ENCODE assay signal across 2 cellular contexts in the genomic region with DNA sequence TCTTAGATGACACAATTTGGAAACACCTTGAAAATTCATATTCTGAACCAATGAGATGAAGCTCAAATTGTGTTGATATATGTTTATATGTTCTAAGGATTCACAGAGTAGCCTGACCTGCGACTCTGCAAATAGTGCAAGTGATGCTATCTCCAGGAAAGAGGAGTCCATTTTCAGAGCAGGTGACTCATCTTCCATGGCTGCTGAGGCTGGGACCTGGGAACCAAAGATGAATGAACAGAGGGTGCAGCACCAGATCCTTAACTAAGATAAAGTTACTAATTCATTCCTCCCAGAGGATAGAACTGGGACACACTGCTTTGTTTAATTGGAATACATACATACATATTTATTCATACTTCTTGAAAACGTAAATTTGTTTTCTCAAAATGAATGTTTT.
TF ChIP-seq lines count a peak whose summit lies in the region.

No MANE protein-coding gene starts in this region.

TF ChIP-seq in HCT116, 20 proteins besides CTCF, POLR2A, EP300 and RAD21 (continued from another document):
- TF ChIP-seq ZNF274 (IDR thresholded peaks at IDR 0.05; ENCODE audit: low read depth, low read length) (no peak), ZFX (IDR thresholded peaks at IDR 0.05) (no peak), TCF7L2 (IDR thresholded peaks at IDR 0.05; ENCODE audit: borderline replicate concordance, extremely low read depth, insufficient read depth, insufficient read length) (no peak), ZBTB33 (IDR thresholded peaks at IDR 0.05; ENCODE audit: extremely low read depth, insufficient replicate concordance, low read length) (no peak), EGR1 (IDR thresholded peaks at IDR 0.05; ENCODE audit: low read depth) (no peak), ELF1 (IDR thresholded peaks at IDR 0.05; ENCODE audit: borderline replicate concordance, low read depth) (no peak), EZH2phosphoT487 (IDR thresholded peaks at IDR 0.05; ENCODE audit: borderline replicate concordance) (no peak), CBX3 (IDR thresholded peaks at IDR 0.05; ENCODE audit: low read depth) (no peak; the same call in 1 of the 2 replicates), SIN3A (IDR thresholded peaks at IDR 0.05; ENCODE audit: low read depth) (no peak), SRF (IDR thresholded peaks at IDR 0.05; ENCODE audit: low read depth) (no peak), FOSL1 (IDR thresholded peaks at IDR 0.05; ENCODE audit: low read depth) (peak; percentile 43; the same call in 1 of the 2 replicates), POLR2AphosphoS5 (IDR thresholded peaks at IDR 0.05; ENCODE audit: low read depth, low read length) (no peak), SP1 (IDR thresholded peaks at IDR 0.05; ENCODE audit: low read depth) (no peak), ATF3 (IDR thresholded peaks at IDR 0.05) (no peak), EZH2 (IDR thresholded peaks at IDR 0.05) (no peak), JUND (IDR thresholded peaks at IDR 0.05) (peak; percentile 33; the same call in 1 of the 2 replicates), MAX (IDR thresholded peaks at IDR 0.05) (no peak)

TF ChIP-seq in SK-N-SH, 30 proteins besides CTCF, POLR2A, EP300 and RAD21 (continued from another document):
- TF ChIP-seq NFIC (IDR thresholded peaks at IDR 0.05; ENCODE audit: borderline replicate concordance) (peak; percentile 67), IRF3 (IDR thresholded peaks at IDR 0.05; ENCODE audit: low read depth, low read length) (no peak), REST (IDR thresholded peaks at IDR 0.05; ENCODE audit: low read depth, low read length) (0 out of 2 replicates have a peak, but pooled peaks have one; percentile 29), GABPA (IDR thresholded peaks at IDR 0.05; ENCODE audit: low read depth) (no peak), GATA2 (CRISPR knock-in tag; IDR thresholded peaks at IDR 0.05) (0 out of 2 replicates have a peak, but pooled peaks have one; percentile 16), EZH2phosphoT487 (IDR thresholded peaks at IDR 0.05; ENCODE audit: borderline replicate concordance, low read depth) (no peak), MXI1 (IDR thresholded peaks at IDR 0.05; ENCODE audit: low read depth, low read length) (no peak), MAX (IDR thresholded peaks at IDR 0.05; ENCODE audit: low read depth) (peak; percentile 20; the same call in 1 of the 2 replicates), TAF1 (IDR thresholded peaks at IDR 0.05; ENCODE audit: borderline replicate concordance, low read depth, low read length) (peak; percentile 27; the same call in 1 of the 2 replicates), TCF12 (IDR thresholded peaks at IDR 0.05) (peak; percentile 91), YY1 (IDR thresholded peaks at IDR 0.05; ENCODE audit: low read depth) (peak; percentile 87), FOSL2 (IDR thresholded peaks at IDR 0.05; ENCODE audit: borderline replicate concordance, low read depth) (peak; percentile 98), FOXJ3 (CRISPR knock-in tag; IDR thresholded peaks at IDR 0.05) (no peak)
- TF ChIP-seq, protein P1, sequence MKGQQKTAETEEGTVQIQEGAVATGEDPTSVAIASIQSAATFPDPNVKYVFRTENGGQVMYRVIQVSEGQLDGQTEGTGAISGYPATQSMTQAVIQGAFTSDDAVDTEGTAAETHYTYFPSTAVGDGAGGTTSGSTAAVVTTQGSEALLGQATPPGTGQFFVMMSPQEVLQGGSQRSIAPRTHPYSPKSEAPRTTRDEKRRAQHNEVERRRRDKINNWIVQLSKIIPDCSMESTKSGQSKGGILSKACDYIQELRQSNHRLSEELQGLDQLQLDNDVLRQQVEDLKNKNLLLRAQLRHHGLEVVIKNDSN (IDR thresholded peaks at IDR 0.05; ENCODE audit: borderline replicate concordance, low read depth): no peak; the same call in 1 of the 2 replicates
- TF ChIP-seq, protein P2, sequence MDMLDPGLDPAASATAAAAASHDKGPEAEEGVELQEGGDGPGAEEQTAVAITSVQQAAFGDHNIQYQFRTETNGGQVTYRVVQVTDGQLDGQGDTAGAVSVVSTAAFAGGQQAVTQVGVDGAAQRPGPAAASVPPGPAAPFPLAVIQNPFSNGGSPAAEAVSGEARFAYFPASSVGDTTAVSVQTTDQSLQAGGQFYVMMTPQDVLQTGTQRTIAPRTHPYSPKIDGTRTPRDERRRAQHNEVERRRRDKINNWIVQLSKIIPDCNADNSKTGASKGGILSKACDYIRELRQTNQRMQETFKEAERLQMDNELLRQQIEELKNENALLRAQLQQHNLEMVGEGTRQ (IDR thresholded peaks at IDR 0.05; ENCODE audit: borderline replicate concordance, low read depth, low read length): no peak
TF ChIP-seq in SK-N-SH: peak in this region for 16.
